ENCODE assay signal across 8 cellular contexts in the genomic region with DNA sequence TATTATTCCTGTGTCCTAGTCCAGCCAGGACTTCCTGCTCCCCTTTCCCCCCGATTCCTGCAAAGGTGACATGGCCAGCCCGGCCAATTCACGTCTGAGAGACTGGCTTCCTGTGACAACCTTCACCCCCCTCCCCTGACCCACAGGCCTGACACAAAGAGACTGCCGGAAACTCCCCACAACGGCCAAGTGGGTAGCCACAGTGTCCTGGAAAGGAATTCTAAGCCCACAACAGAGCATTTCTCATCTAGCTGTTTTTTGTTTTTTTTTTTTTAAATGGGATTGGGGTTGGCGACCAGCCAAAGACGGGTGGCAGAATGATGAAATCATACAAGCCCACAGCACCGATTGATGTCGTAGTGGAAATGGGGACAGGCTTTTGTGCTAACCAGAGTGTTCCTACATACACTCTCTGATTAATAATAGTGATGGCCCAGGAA. TPM values are rescaled to one million over a fixed set of nuclear protein-coding genes. Genes with fewer than 3 reads are reported as not detected.
DNase-seq lines count a peak whose midpoint lies in the region; ATAC-seq and TF ChIP-seq lines count a peak whose summit lies in the region.

No MANE protein-coding gene starts in this region.

- H3K4me1 ChIP-seq in CD4-positive, CD25-positive, alpha-beta regulatory T cell (ENCODE audit: control insufficient read depth, insufficient read depth, low read length, poor library complexity, severe bottlenecking): peaks cover 31% of the 10 kb centered on the region
- H3K4me1 ChIP-seq in adrenal gland (replicated peaks in 1 of 2) (peaks cover 25 to 48% of the 10 kb centered on the region in 2 donors), right atrium auricular region (peaks cover 0 to 47% of the 10 kb centered on the region in 2 donors)

- intact Hi-C loops in adrenal gland (cut with DNase I): no loop called here
- intact Hi-C loops in sciatic nerve (cut with DNase I): no loop called here

- H3K9me3 Mint-ChIP-seq in CD4-positive, CD25-positive, alpha-beta regulatory T cell: no peaks in the 10 kb centered on the region

- peak in 1 of 3 donors; percentile 28 for DNase-seq in CD4-positive, CD25-positive, alpha-beta regulatory T cell
- DNase-seq in MV-4-11 (lab: John Stamatoyannopoulos, UW): peak; percentile 89
- peak; percentile 48 to 86 (median 70) for DNase-seq in adrenal gland
- DNase-seq in right atrium auricular region (ENCODE audit: low spot score): peak; percentile 69
- peak; percentile 69 for DNase-seq in sciatic nerve (ENCODE audit: low spot score)
- no peak for DNase-seq in NCI-H1417 treated with DMSO at 0.1 percent for 48 hours (lab: John Stamatoyannopoulos, UW)
- DNase-seq in NCI-H69 (lab: John Stamatoyannopoulos, UW): no peak

- no peaks in the 10 kb centered on the region for H3K27me3 ChIP-seq in CD4-positive, CD25-positive, alpha-beta regulatory T cell (ENCODE audit: control insufficient read depth, insufficient read depth, low read length)
- H3K27me3 ChIP-seq in adrenal gland (no peaks in the 10 kb centered on the region), right atrium auricular region (no peaks in the 10 kb centered on the region)

- 11 to 19% (median 15%) methylated on average over 9 of the region's 9 CpGs for WGBS in adrenal gland, 4 donors

- peaks cover 2% of the 10 kb centered on the region for H3K36me3 ChIP-seq in CD4-positive, CD25-positive, alpha-beta regulatory T cell (ENCODE audit: control insufficient read depth, insufficient read depth, low read length)
- H3K36me3 ChIP-seq in adrenal gland (replicated peaks in 1 of 2): no peaks in the 10 kb centered on the region
- H3K36me3 ChIP-seq in right atrium auricular region: no peaks in the 10 kb centered on the region

- peak overlapping the region; percentile 39 to 76 (median 64) for H3K4me3 Mint-ChIP-seq in CD4-positive, CD25-positive, alpha-beta regulatory T cell

- H3K4me3 ChIP-seq in CD4-positive, CD25-positive, alpha-beta regulatory T cell (ENCODE audit: low read depth, low read length): no peak overlapping the region
- no peak overlapping the region for H3K4me3 ChIP-seq in adrenal gland
- no peak overlapping the region for H3K4me3 ChIP-seq in right atrium auricular region

- peak overlapping the region; percentile 33 to 85 (median 79) for H3K27ac Mint-ChIP-seq in CD4-positive, CD25-positive, alpha-beta regulatory T cell

- H3K27ac ChIP-seq in CD4-positive, CD25-positive, alpha-beta regulatory T cell (ENCODE audit: insufficient read depth, low read length, poor library complexity, severe bottlenecking): no peak overlapping the region
- H3K27ac ChIP-seq in adrenal gland (peak overlapping the region; percentile 33 to 94 (median 68)), right atrium auricular region (peak overlapping the region; percentile 80 to 87)

- H3K36me3 Mint-ChIP-seq in CD4-positive, CD25-positive, alpha-beta regulatory T cell: peaks cover 12% of the 10 kb centered on the region

- TF ChIP-seq CTCF in adrenal gland (IDR thresholded peaks at IDR 0.05): no peak
- TF ChIP-seq CTCF in right atrium auricular region (IDR thresholded peaks at IDR 0.05): no peak

- no peaks in the 10 kb centered on the region for H3K9me3 ChIP-seq in CD4-positive, CD25-positive, alpha-beta regulatory T cell (ENCODE audit: control insufficient read depth in 2 of 2, low read length in 2 of 2)
- H3K9me3 ChIP-seq in adrenal gland (replicated peaks in 1 of 3) (no peaks in the 10 kb centered on the region), right atrium auricular region (no peaks in the 10 kb centered on the region)

- TF ChIP-seq POLR2A in adrenal gland (IDR thresholded peaks at IDR 0.05): no peak

- H3K27me3 Mint-ChIP-seq in CD4-positive, CD25-positive, alpha-beta regulatory T cell: peaks cover 10% of the 10 kb centered on the region

- peaks cover 0 to 40% (median 29%) of the 10 kb centered on the region in 4 donors for H3K4me1 Mint-ChIP-seq in CD4-positive, CD25-positive, alpha-beta regulatory T cell

- no peak for ATAC-seq in CD4-positive, CD25-positive, alpha-beta regulatory T cell (ENCODE audit: low read depth in 2 of 2)
- ATAC-seq in sciatic nerve: peak; percentile 69
- ATAC-seq in GM18519 (IDR thresholded peaks at IDR 0.05; ENCODE audit: low FRiP score, unreplicated experiment): no peak

RNA-seq across cellular contexts. Expression of a gene that starts 2.8 kb away (rescaled TPM):
- 95.1 TPM for total RNA-seq in CD4-positive, CD25-positive, alpha-beta regulatory T cell
- 10 to 100 TPM; 16.4 to 32.3 (median 26.0) TPM for polyA plus RNA-seq in CD4-positive, CD25-positive, alpha-beta regulatory T cell
- total RNA-seq in adrenal gland (10 to 100 TPM; 12.7 to 45.4 (median 19.1) TPM), right atrium auricular region (10 to 100 TPM in 1 of 2 donors, 1 to 10 TPM in 1; 9.4 to 12.8 TPM), sciatic nerve (67.4 TPM)
- polyA plus RNA-seq in adrenal gland: 10 to 100 TPM; 22.3 to 73.4 (median 30.1) TPM

RNA-seq across cellular contexts. Expression of a gene that starts 23.0 kb away (rescaled TPM):
- total RNA-seq in CD4-positive, CD25-positive, alpha-beta regulatory T cell: 0.54 TPM
- under 1 TPM in 1 of 4 donors, not detected in 3; 0.13 TPM for polyA plus RNA-seq in CD4-positive, CD25-positive, alpha-beta regulatory T cell
- total RNA-seq in adrenal gland: under 1 TPM in 3 of 8 donors, not detected in 5; 0.14 to 0.35 (median 0.19) TPM
- under 1 TPM in 1 of 3 donors, not detected in 2; 0.48 TPM for polyA plus RNA-seq in adrenal gland
- not detected for total RNA-seq in right atrium auricular region
- total RNA-seq in sciatic nerve: 0.98 TPM

RNA-seq across cellular contexts. Expression of a gene that starts 39.9 kb away (rescaled TPM):
- not detected for total RNA-seq in CD4-positive, CD25-positive, alpha-beta regulatory T cell
- polyA plus RNA-seq in CD4-positive, CD25-positive, alpha-beta regulatory T cell: not detected
- 1 to 10 TPM in 6 of 8 donors, not detected in 2; 1.6 to 7.2 (median 5.7) TPM for total RNA-seq in adrenal gland
- 1 to 10 TPM in 2 of 3 donors, under 1 TPM in 1; 0.97 to 2.9 (median 2.3) TPM for polyA plus RNA-seq in adrenal gland
- total RNA-seq in right atrium auricular region: not detected
- total RNA-seq in sciatic nerve: 0.62 TPM

Comparison
In these comparisons a context has a peak if more than half of its experiments do, and no peak if none do; other contexts are left out.
1. DNase-seq: peak in MV-4-11 (single experiment), adrenal gland (7 of 7), right atrium auricular region (single experiment) and sciatic nerve (single experiment); none in NCI-H1417 treated with DMSO at 0.1 percent for 48 hours (single experiment) and NCI-H69 (single experiment).